In the genomic region with DNA sequence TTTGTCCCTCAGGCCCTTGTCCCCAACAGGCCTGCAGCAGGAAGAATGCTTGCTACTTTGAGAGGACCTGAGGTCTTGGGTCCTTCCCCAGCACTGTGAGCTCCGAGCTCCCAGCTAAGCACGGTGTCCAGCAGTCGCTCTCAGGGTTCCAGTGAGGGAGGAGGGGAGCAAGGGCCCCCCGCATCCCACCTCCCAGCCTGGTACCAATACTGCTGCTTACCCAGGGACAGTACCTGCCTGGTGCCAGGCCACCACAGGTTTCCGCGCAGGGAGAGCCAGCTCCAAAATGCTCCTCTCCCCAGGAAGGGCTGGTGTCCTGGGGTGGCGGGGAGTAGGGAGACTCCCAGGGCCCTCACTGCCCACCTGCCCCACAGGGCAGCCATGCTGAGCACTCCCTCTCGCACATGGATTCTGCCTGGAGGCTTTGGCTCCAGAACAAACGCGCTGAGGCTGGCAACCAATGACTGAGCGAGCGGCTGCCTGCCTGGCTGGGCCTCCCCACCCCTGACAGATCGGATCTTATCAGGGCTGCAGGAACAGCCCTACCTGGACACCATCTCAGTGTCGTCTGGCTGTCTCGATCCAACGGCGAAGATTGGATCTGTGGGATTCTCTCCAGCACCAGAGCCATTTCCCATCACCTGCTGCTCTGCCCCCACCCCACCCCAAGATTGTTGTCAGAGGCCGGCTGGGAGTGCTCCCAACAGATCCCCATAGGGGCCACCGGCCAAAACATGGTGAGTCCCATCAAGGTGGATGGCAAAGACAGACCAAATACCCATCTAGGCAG, we compare ENCODE assay signal across 14 cellular contexts. TPM values are rescaled to one million over a fixed set of nuclear protein-coding genes. Genes with fewer than 3 reads are reported as not detected.
A peak's percentile ranks its signal among the peaks of the same experiment; 100 is the strongest.
DNase-seq lines count a peak whose midpoint lies in the region.
"Had no signal": no experiment of that assay in that cellular context is flagged by ENCODE, and none has a peak within 500 bp of the region (broad histone marks: within the 10 kb centered on the region; RNA-seq: fewer than 3 reads in every experiment).

No MANE protein-coding gene starts in this region.

- WGBS in ectodermal cell, 2 experiments: 83 to 87% methylated on average over 19 of the region's 19 CpGs
- WGBS in trophoblast cell (ENCODE audit: extremely low coverage, insufficient coverage, insufficient read length): no CpG with 5 or more reads among the region's 19 CpGs
- WGBS in GM23248 (ENCODE audit: low coverage in 1 of 2, low lambda C conversion rate in 2 of 2, missing lambda C conversion rate in 2 of 2), 2 experiments: 89 to 92% methylated on average over 14 to 19 of the region's 19 CpGs

- peak overlapping the region; percentile 99 for H3K4ac ChIP-seq in trophoblast cell (ENCODE audit: low read depth, low read length)

- H3F3A ChIP-seq in GM23248 (ENCODE audit: insufficient read depth): 0 out of 2 replicates have a peak, but pooled peaks cover 10% of the 10 kb centered on the region

- peak overlapping the region; percentile 94 for H3K14ac ChIP-seq in trophoblast cell (ENCODE audit: low read length)

- H3K23ac ChIP-seq in trophoblast cell (ENCODE audit: low read length): no peak overlapping the region

- peak overlapping the region; percentile 35 for H2AFZ ChIP-seq in trophoblast cell (ENCODE audit: insufficient read depth, low read length, poor library complexity)
- no peak overlapping the region for H2AFZ ChIP-seq in GM23248

- H3K4me3 ChIP-seq in ectodermal cell (ENCODE audit: insufficient read depth, low read depth, low read length) (peak overlapping the region; percentile 3), trophoblast cell (ENCODE audit: low read depth, low read length) (peak overlapping the region; percentile 81), GM23248 (no peak overlapping the region)
- H3K4me3 ChIP-seq: body of pancreas, mucosa of descending colon, transverse colon had no signal

- H3K27ac ChIP-seq in ectodermal cell (ENCODE audit: insufficient read depth, low read depth, low read length, poor library complexity, severe bottlenecking) (no peak overlapping the region), trophoblast cell (ENCODE audit: low read depth, low read length) (peak overlapping the region; percentile 89), GM23248 (no peak overlapping the region)

- H2AK5ac ChIP-seq in trophoblast cell (ENCODE audit: low read length): peak overlapping the region; percentile 80

- in situ Hi-C loops in G401 (cut with HindIII; ENCODE audit: low sequenced_read_pairs): no loop called here
- in situ Hi-C loops in GM23248 (cut with MboI): no loop called here

- H3K9me3 ChIP-seq in ectodermal cell (ENCODE audit: control insufficient read depth, low read length) (no peaks in the 10 kb centered on the region), trophoblast cell (ENCODE audit: insufficient read depth, low read depth, low read length) (no peaks in the 10 kb centered on the region), GM23248 (ENCODE audit: low read depth) (no peaks in the 10 kb centered on the region)
- H3K9me3 ChIP-seq: body of pancreas, mucosa of descending colon, transverse colon had no signal

- H3K4me2 ChIP-seq in trophoblast cell (ENCODE audit: low read length) (peak overlapping the region; percentile 88), GM23248 (ENCODE audit: unreplicated experiment) (no peak overlapping the region)

- peaks cover 60% of the 10 kb centered on the region for H3K79me2 ChIP-seq in trophoblast cell (ENCODE audit: control insufficient read depth, insufficient read depth, low read length, poor library complexity)
- peaks cover 19% of the 10 kb centered on the region for H3K79me2 ChIP-seq in GM23248 (ENCODE audit: insufficient read depth)

- DNase-seq in G401 (ENCODE audit: low spot score) (peak; percentile 92), trophoblast cell (peak; percentile 19 to 48), ureter (ENCODE audit: low spot score) (no peak), GM23248 (no peak), GF-D8 (lab: John Stamatoyannopoulos, UW) (no peak)
- DNase-seq: activated gamma-delta T cell treated with Interleukin-2 at 50 U/mL for 16 hours; effector memory CD8-positive, alpha-beta T cell; foreskin melanocyte; mucosa of descending colon; NCI-H2171; SIG-M5; transverse colon had no signal

- H3K27me3 ChIP-seq in ectodermal cell (ENCODE audit: control insufficient read depth, insufficient read depth, low read length, poor library complexity, severe bottlenecking) (peaks cover 11% of the 10 kb centered on the region), trophoblast cell (ENCODE audit: insufficient read depth, low read length) (no peaks in the 10 kb centered on the region), GM23248 (replicated peaks; ENCODE audit: insufficient read depth) (no peaks in the 10 kb centered on the region)
- H3K27me3 ChIP-seq: body of pancreas, transverse colon had no signal

- peak overlapping the region; percentile 62 for H2BK12ac ChIP-seq in trophoblast cell (ENCODE audit: low read length)

- H3K79me1 ChIP-seq in trophoblast cell (ENCODE audit: low read length): peaks cover 69% of the 10 kb centered on the region

- H3K9me2 ChIP-seq in GM23248 (ENCODE audit: insufficient read depth): no peaks in the 10 kb centered on the region

- H3K4me1 ChIP-seq in ectodermal cell (ENCODE audit: control insufficient read depth, insufficient read depth, low read length) (peaks cover 28% of the 10 kb centered on the region), trophoblast cell (ENCODE audit: control insufficient read depth in 1 of 2, insufficient read depth in 2 of 2, low read length in 2 of 2) (peaks cover 48 to 68% of the 10 kb centered on the region in 2 experiments), GM23248 (ENCODE audit: insufficient read depth) (peaks cover 30% of the 10 kb centered on the region)

- H4K12ac ChIP-seq in trophoblast cell (ENCODE audit: low read depth, low read length): peak overlapping the region; percentile 23

- peak overlapping the region; percentile 75 for H3K18ac ChIP-seq in trophoblast cell (ENCODE audit: low read length)

- H3K36me3 ChIP-seq in ectodermal cell (ENCODE audit: control insufficient read depth, insufficient read depth, low read length) (no peaks in the 10 kb centered on the region), trophoblast cell (ENCODE audit: control insufficient read depth in 1 of 2, insufficient read depth in 2 of 2, low read length in 2 of 2) (peaks cover 49 to 58% of the 10 kb centered on the region in 2 experiments), GM23248 (ENCODE audit: low read depth) (no peaks in the 10 kb centered on the region)
- H3K36me3 ChIP-seq: transverse colon had no signal

- H2BK5ac ChIP-seq in trophoblast cell (ENCODE audit: low read depth, low read length, poor library complexity): peak overlapping the region; percentile 97

- H2BK120ac ChIP-seq in trophoblast cell (ENCODE audit: insufficient read depth, low read length, poor library complexity): peak overlapping the region; percentile 89

- peak overlapping the region; percentile 87 for H4K8ac ChIP-seq in trophoblast cell (ENCODE audit: low read depth, low read length)

- H4K20me1 ChIP-seq in GM23248 (ENCODE audit: insufficient read depth): no peaks in the 10 kb centered on the region

- H4K91ac ChIP-seq in trophoblast cell (ENCODE audit: low read depth, low read length): peak overlapping the region; percentile 92

- peak overlapping the region; percentile 95 for H3K9ac ChIP-seq in trophoblast cell (ENCODE audit: low read length)
- no peak overlapping the region for H3K9ac ChIP-seq in GM23248

RNA-seq across cellular contexts. Expression of gene DOK4, which starts 2.4 kb away (rescaled TPM):
- total RNA-seq in G401 (2014; rRNA removed; shearing (Covaris generic)): 33.7 and 45.5 TPM in 2 replicates
- 20.9 TPM for polyA plus RNA-seq in ectodermal cell (2013, experiment 1 of 4)
- polyA plus RNA-seq in ectodermal cell (2013, experiment 2 of 4): 17.0 TPM
- polyA plus RNA-seq in ectodermal cell (2013, experiment 3 of 4): 20.0 TPM
- polyA plus RNA-seq in ectodermal cell (2013, experiment 4 of 4): 16.5 TPM
- polyA plus RNA-seq in trophoblast cell (2013): 407 and 429 TPM in 2 replicates
- total RNA-seq in ureter: 12.5 TPM
- total RNA-seq in GM23248 (2014; rRNA removed; shearing (Covaris generic)): 51.6 and 60.5 TPM in 2 replicates
- polyA plus RNA-seq in GM23248 (2016; fragmentation: Nextera tagmentation; extraction: Ambion mirVana): 44.6 and 47.1 TPM in 2 replicates

RNA-seq across cellular contexts. Expression of gene POLR2C, which starts 21.4 kb away (rescaled TPM):
- total RNA-seq in G401 (2014; rRNA removed; shearing (Covaris generic)): 240 and 319 TPM in 2 replicates
- polyA plus RNA-seq in ectodermal cell (2013, experiment 1 of 4): 71.2 TPM
- 81.3 TPM for polyA plus RNA-seq in ectodermal cell (2013, experiment 2 of 4)
- 77.1 TPM for polyA plus RNA-seq in ectodermal cell (2013, experiment 3 of 4)
- 82.5 TPM for polyA plus RNA-seq in ectodermal cell (2013, experiment 4 of 4)
- 49.8 and 50.6 TPM in 2 replicates for polyA plus RNA-seq in trophoblast cell (2013)
- 57.3 TPM for total RNA-seq in ureter
- total RNA-seq in GM23248 (2014; rRNA removed; shearing (Covaris generic)): 152 and 163 TPM in 2 replicates
- polyA plus RNA-seq in GM23248 (2016; fragmentation: Nextera tagmentation; extraction: Ambion mirVana): 39.6 and 40.0 TPM in 2 replicates

RNA-seq across cellular contexts. Expression of gene COQ9, which starts 36.6 kb away (rescaled TPM):
- total RNA-seq in G401 (2014; rRNA removed; shearing (Covaris generic)): 46.3 and 60.4 TPM in 2 replicates
- 28.3 TPM for polyA plus RNA-seq in ectodermal cell (2013, experiment 1 of 4)
- polyA plus RNA-seq in ectodermal cell (2013, experiment 2 of 4): 19.9 TPM
- polyA plus RNA-seq in ectodermal cell (2013, experiment 3 of 4): 24.9 TPM
- 27.4 TPM for polyA plus RNA-seq in ectodermal cell (2013, experiment 4 of 4)
- 21.2 and 21.9 TPM in 2 replicates for polyA plus RNA-seq in trophoblast cell (2013)
- 66.6 TPM for total RNA-seq in ureter
- total RNA-seq in GM23248 (2014; rRNA removed; shearing (Covaris generic)): 31.5 and 41.3 TPM in 2 replicates
- 41.4 and 41.8 TPM in 2 replicates for polyA plus RNA-seq in GM23248 (2016; fragmentation: Nextera tagmentation; extraction: Ambion mirVana)

RNA-seq across cellular contexts. Expression of gene CIAPIN1, which starts 36.7 kb away (rescaled TPM):
- 152 and 156 TPM in 2 replicates for total RNA-seq in G401 (2014; rRNA removed; shearing (Covaris generic))
- polyA plus RNA-seq in ectodermal cell (2013, experiment 1 of 4): 90.4 TPM
- polyA plus RNA-seq in ectodermal cell (2013, experiment 2 of 4): 98.4 TPM
- polyA plus RNA-seq in ectodermal cell (2013, experiment 3 of 4): 69.8 TPM
- polyA plus RNA-seq in ectodermal cell (2013, experiment 4 of 4): 82.3 TPM
- 36.7 and 38.3 TPM in 2 replicates for polyA plus RNA-seq in trophoblast cell (2013)
- total RNA-seq in ureter: 53.2 TPM
- total RNA-seq in GM23248 (2014; rRNA removed; shearing (Covaris generic)): 35.7 TPM in 2 replicates
- 45.1 and 55.2 TPM in 2 replicates for polyA plus RNA-seq in GM23248 (2016; fragmentation: Nextera tagmentation; extraction: Ambion mirVana)

RNA-seq across cellular contexts. Expression of gene CCDC102A, which starts 52.5 kb away (rescaled TPM):
- 25.0 and 26.7 TPM in 2 replicates for total RNA-seq in G401 (2014; rRNA removed; shearing (Covaris generic))
- 20.5 TPM for polyA plus RNA-seq in ectodermal cell (2013, experiment 1 of 4)
- 17.7 TPM for polyA plus RNA-seq in ectodermal cell (2013, experiment 2 of 4)
- 14.3 TPM for polyA plus RNA-seq in ectodermal cell (2013, experiment 3 of 4)
- polyA plus RNA-seq in ectodermal cell (2013, experiment 4 of 4): 13.1 TPM
- 7.7 and 8.5 TPM in 2 replicates for polyA plus RNA-seq in trophoblast cell (2013)
- 4.6 TPM for total RNA-seq in ureter
- total RNA-seq in GM23248 (2014; rRNA removed; shearing (Covaris generic)): 17.7 and 20.6 TPM in 2 replicates
- polyA plus RNA-seq in GM23248 (2016; fragmentation: Nextera tagmentation; extraction: Ambion mirVana): 3.9 and 4.6 TPM in 2 replicates

Comparison
In these comparisons a context has a peak if more than half of its experiments do, and no peak if none do; other contexts are left out.
1. DNase-seq: peak in G401 (single experiment) and trophoblast cell (2 of 2); none in ureter (single experiment), GM23248 (single experiment) and GF-D8 (single experiment).